8 cellular contexts compared by ENCODE assay signal in the genomic region with DNA sequence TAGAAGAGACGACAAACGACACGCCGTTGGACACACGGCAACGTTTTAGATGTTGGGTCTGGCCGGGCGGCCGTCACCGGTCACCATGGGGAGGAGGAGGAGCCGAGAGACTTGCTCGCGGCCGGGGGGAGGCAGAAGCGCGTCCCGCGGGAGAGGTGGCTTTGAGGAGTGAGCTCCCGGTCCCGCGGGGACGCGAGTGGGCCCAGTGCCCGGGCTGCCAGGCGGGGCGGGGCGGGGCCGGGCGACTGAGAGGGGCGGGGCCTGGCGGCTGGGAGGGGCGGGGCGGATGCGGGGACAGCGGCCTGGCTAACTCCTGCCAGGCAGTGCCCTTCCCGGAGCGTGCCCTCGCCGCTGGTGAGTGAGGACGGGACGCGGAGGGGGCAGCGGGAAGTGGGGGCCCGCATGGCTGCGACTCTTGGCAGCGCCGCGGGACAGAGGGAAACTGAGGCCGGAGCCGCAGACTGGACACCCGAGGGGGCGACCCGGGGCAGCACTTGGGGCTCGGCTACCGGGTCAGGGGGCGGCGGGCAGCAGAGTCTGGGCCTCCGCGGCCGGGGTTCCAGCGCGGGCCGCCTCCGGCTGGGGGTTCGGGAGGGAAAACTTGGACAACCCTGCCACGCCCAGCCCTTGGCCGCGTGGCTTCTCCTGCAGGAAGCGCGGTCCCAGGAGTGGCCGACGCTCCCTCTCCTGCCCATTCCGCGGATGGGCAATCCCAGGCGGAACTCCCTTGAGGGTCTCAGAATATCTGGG. TPM values are rescaled to one million over a fixed set of nuclear protein-coding genes. Genes with fewer than 3 reads are reported as not detected.
A peak's percentile ranks its signal among the peaks of the same experiment; 100 is the strongest.
DNase-seq lines count a peak whose midpoint lies in the region; ATAC-seq, FAIRE-seq and TF ChIP-seq lines count a peak whose summit lies in the region.

TSPO (plus strand) TSS at position 309 of the 750 bp plus-strand sequence. CDS start 7,680 bp downstream, outside the sequence.

- peak within 1 kb of the TSS; percentile 91 for H3K27ac ChIP-seq in BLaER1
- H3K27ac ChIP-seq in HCT116 (ENCODE audit: low read depth, low read length), result peak within 1 kb of the TSS; percentile 92
- peak within 1 kb of the TSS; percentile 77 to 94 for H3K27ac ChIP-seq in ascending aorta
- H3K27ac ChIP-seq in right atrium auricular region, result peak within 1 kb of the TSS; percentile 86 to 93
- peak within 1 kb of the TSS; percentile 81 to 88 for H3K27ac ChIP-seq in prostate gland

- H3K27ac Mint-ChIP-seq in T-helper 17 cell, result peak within 1 kb of the TSS; percentile 81

- H3K9me2 ChIP-seq in HCT116 (ENCODE audit: insufficient read depth), result no peaks in the 10 kb centered on the region

- peak within 1 kb of the TSS; percentile 96 for H3K4me3 Mint-ChIP-seq in T-helper 17 cell

- H2AFZ ChIP-seq in HCT116 (ENCODE audit: low read depth, low read length, poor library complexity, severe bottlenecking), result no peak within 1 kb of the TSS

- H3K9ac ChIP-seq in BLaER1 (peak within 1 kb of the TSS; percentile 89), HCT116 (ENCODE audit: low read length) (peak within 1 kb of the TSS; percentile 78)

- CTCF ChIA-PET in HCT116 (lab: Charles Lee), result interaction anchor here (0.7 kb wide), 1 partner anchor 15 kb away, joined by 3 read pairs; no protein-coding TSS in a partner anchor

- H4K20me1 ChIP-seq in BLaER1, result peaks cover 21% of the 10 kb centered on the region
- H4K20me1 ChIP-seq in HCT116 (ENCODE audit: insufficient read depth), result no peaks in the 10 kb centered on the region

- TF ChIP-seq RAD21 in HCT116 (IDR thresholded peaks at IDR 0.05; ENCODE audit: low read depth), result no peak

- 3% methylated on average over 50 of the region's 75 CpGs for WGBS in prostate gland

- peaks cover 42% of the 10 kb centered on the region for H3K79me2 ChIP-seq in HCT116 (ENCODE audit: insufficient read depth, low read length)

- POLR2A ChIA-PET in HCT116 (lab: Charles Lee), result interaction anchor here (1.0 to 1.9 kb wide), 4 partner anchors 24 to 536 kb away, joined by 4 to 8 read pairs (median 4); partner anchors contain the start of gene POLDIP3

- TF ChIP-seq POLR2A in HCT116 (IDR thresholded peaks at IDR 0.05; ENCODE audit: borderline replicate concordance, extremely low read depth, insufficient read depth, insufficient read length) (peak; percentile 58), prostate gland (IDR thresholded peaks at IDR 0.05) (peak; percentile 89)

- DNase-seq in HCT116 (ENCODE audit: low read depth, low spot score) (no peak), T-helper 17 cell (peak; percentile 36 to 74 (median 69)), ascending aorta (ENCODE audit: low spot score in 2 of 2) (peak; percentile 42 to 92), right atrium auricular region (ENCODE audit: low spot score) (peak; percentile 78), prostate gland (ENCODE audit: low spot score) (peak; percentile 78), urothelium cell line (ENCODE audit: low spot score) (peak; percentile 91)

- ATAC-seq in HCT116 (peak; percentile 78), T-helper 17 cell (peak; percentile 68), HG03342 (IDR thresholded peaks at IDR 0.05; ENCODE audit: unreplicated experiment) (no peak)

- H3K27me3 ChIP-seq in BLaER1 (no peaks in the 10 kb centered on the region), HCT116 (ENCODE audit: insufficient read depth, low read length) (no peaks in the 10 kb centered on the region), ascending aorta (no peaks in the 10 kb centered on the region), right atrium auricular region (no peaks in the 10 kb centered on the region), prostate gland (replicated peaks; ENCODE audit: insufficient read depth) (no peaks in the 10 kb centered on the region)

- H3K36me3 ChIP-seq in BLaER1 (peaks cover 9% of the 10 kb centered on the region; the same call in 1 of the 2 replicates), HCT116 (ENCODE audit: control insufficient read depth in 1 of 2, insufficient read depth in 2 of 2, low read length in 2 of 2) (no peaks in the 10 kb centered on the region; a peak in 1 of 4 replicates), ascending aorta (no peaks in the 10 kb centered on the region), right atrium auricular region (no peaks in the 10 kb centered on the region), prostate gland (no peaks in the 10 kb centered on the region)

- FAIRE-seq in urothelium cell line (lab: Jason Lieb, UNC), result peak; percentile 71

- BruUV-seq in HCT116 (replicated peaks; lab: Mats Ljungman, UMichigan), result TSS peak; percentile 50

- TF ChIP-seq CTCF in HCT116 (IDR thresholded peaks at IDR 0.05 in 2 of 3, conservative IDR thresholded peaks at IDR 0.05 in 1 of 3; ENCODE audit: borderline replicate concordance in 1 of 3, insufficient read depth in 1 of 3, low read depth in 2 of 3, low read length in 2 of 3) (no peak), ascending aorta (IDR thresholded peaks at IDR 0.05) (no peak), right atrium auricular region (IDR thresholded peaks at IDR 0.05) (no peak), prostate gland (IDR thresholded peaks at IDR 0.05) (no peak)

- H3K9me3 ChIP-seq in BLaER1, result no peaks in the 10 kb centered on the region
- no peaks in the 10 kb centered on the region for H3K9me3 ChIP-seq in HCT116 (ENCODE audit: control insufficient read depth in 1 of 2, insufficient read depth in 1 of 2, low read depth in 1 of 2, low read length in 2 of 2)
- H3K9me3 ChIP-seq in T-helper 17 cell (ENCODE audit: control insufficient read depth, low read length, poor library complexity, severe bottlenecking), result no peaks in the 10 kb centered on the region
- no peaks in the 10 kb centered on the region for H3K9me3 ChIP-seq in ascending aorta
- no peaks in the 10 kb centered on the region for H3K9me3 ChIP-seq in right atrium auricular region
- no peaks in the 10 kb centered on the region for H3K9me3 ChIP-seq in prostate gland

- peaks cover 15% of the 10 kb centered on the region for H3K4me1 Mint-ChIP-seq in T-helper 17 cell

- intact Hi-C loops in HCT116 (cut with micrococcal nuclease), result no loop called here
- intact Hi-C loops in ascending aorta (cut with DNase I), result loop anchor here (1.0 kb wide), 1 partner anchor 35 kb away; no protein-coding TSS in a partner anchor
- intact Hi-C loops in prostate gland (cut with DNase I), result no loop called here

- H3K4me1 ChIP-seq in BLaER1, result peaks cover 73% of the 10 kb centered on the region
- H3K4me1 ChIP-seq in HCT116 (ENCODE audit: control insufficient read depth in 1 of 2, insufficient read depth in 2 of 2, low read length in 2 of 2), result peaks cover 9 to 39% of the 10 kb centered on the region in 2 experiments
- peaks cover 6 to 10% of the 10 kb centered on the region in 2 donors for H3K4me1 ChIP-seq in ascending aorta
- peaks cover 0 to 36% of the 10 kb centered on the region in 2 donors for H3K4me1 ChIP-seq in right atrium auricular region
- peaks cover 10% of the 10 kb centered on the region for H3K4me1 ChIP-seq in prostate gland (replicated peaks)

- H3K4me2 ChIP-seq in BLaER1 (peak within 1 kb of the TSS; percentile 99), HCT116 (ENCODE audit: low read length) (peak within 1 kb of the TSS; percentile 99)

- H3K4me3 ChIP-seq in BLaER1 (peak within 1 kb of the TSS; percentile 97), HCT116 (replicated peaks in 1 of 2; ENCODE audit: low read depth in 1 of 2, low read length in 2 of 2) (peak within 1 kb of the TSS; percentile 80 to 82), ascending aorta (peak within 1 kb of the TSS; percentile 61 to 83), right atrium auricular region (peak within 1 kb of the TSS; percentile 64 to 96), prostate gland (peak within 1 kb of the TSS; percentile 71 to 75)

- RAD21 ChIA-PET in HCT116 (lab: Charles Lee; ENCODE audit: low non-redundant PET in 1 of 2, low total read pairs in 2 of 2, uncharacterized antibody in 2 of 2, unreplicated experiment in 2 of 2), result interaction anchor here in 1 of 2 experiments (0.8 kb wide), 1 partner anchor 45 kb away, joined by 3 read pairs; no protein-coding TSS in a partner anchor

- peaks cover 3% of the 10 kb centered on the region for H3K36me3 Mint-ChIP-seq in T-helper 17 cell (ENCODE audit: low read depth)

- no peaks in the 10 kb centered on the region for H3K27me3 Mint-ChIP-seq in T-helper 17 cell

TF ChIP-seq in HCT116, 20 proteins besides CTCF, POLR2A, EP300 and RAD21:
- TF ChIP-seq ZNF274 (IDR thresholded peaks at IDR 0.05; ENCODE audit: low read depth, low read length), result no peak
- peak; percentile 87 for TF ChIP-seq POLR2AphosphoS5 (IDR thresholded peaks at IDR 0.05; ENCODE audit: low read depth, low read length)
- TF ChIP-seq ELF1 (IDR thresholded peaks at IDR 0.05; ENCODE audit: borderline replicate concordance, low read depth), result no peak
- peak; percentile 81 for TF ChIP-seq MAX (IDR thresholded peaks at IDR 0.05)
- no peak for TF ChIP-seq FOSL1 (IDR thresholded peaks at IDR 0.05; ENCODE audit: low read depth)

RNA-seq across cellular contexts. Expression of gene TSPO, which starts in this region (rescaled TPM):
- total RNA-seq in HCT116 (2021; ENCODE audit: unreplicated experiment) (192 TPM), T-helper 17 cell (10 to 100 TPM; 74.1 to 89.1 TPM), ascending aorta (961 TPM), right atrium auricular region (100 to 1,000 TPM; 182 to 241 TPM), prostate gland (100 to 1,000 TPM; 238 to 575 TPM)
- 201 and 205 TPM in 2 replicates for polyA plus RNA-seq in HCT116 (2012)
